8 cellular contexts compared by ENCODE assay signal in genomic region chr1:31644560-31645273, GRCh38. TPM values are rescaled to one million over a fixed set of nuclear protein-coding genes. Genes with fewer than 3 reads are reported as not detected.
A peak's percentile ranks its signal among the peaks of the same experiment; 100 is the strongest.
DNase-seq lines count a peak whose midpoint lies in the region; ATAC-seq and TF ChIP-seq lines count a peak whose summit lies in the region.

TSS of gene PEF1 (minus strand) at chr1:31644876. CDS start at chr1:31644864, 12 bp downstream.

- H3K4me1 ChIP-seq in left ventricle myocardium inferior = peaks cover 83% of the 10 kb centered on the region

- TF ChIP-seq CTCF in left ventricle myocardium inferior (IDR thresholded peaks at IDR 0.05; ENCODE audit: borderline replicate concordance) = no peak
- no peak for TF ChIP-seq CTCF in progenitor cell of endocrine pancreas (IDR thresholded peaks at IDR 0.05; ENCODE audit: unreplicated experiment)

- DNase-seq in NCI-H187 (lab: John Stamatoyannopoulos, UW) (peak; percentile 96 to 99), T-helper 2 cell (peak; percentile 98 to 99 (median 98)), left ventricle myocardium inferior (peak; percentile 99), progenitor cell of endocrine pancreas (ENCODE audit: low spot score, unreplicated experiment) (peak; percentile 100), ureter (ENCODE audit: low spot score) (peak; percentile 99)

- no peaks in the 10 kb centered on the region for H3K9me3 ChIP-seq in left ventricle myocardium inferior (replicated peaks)

- peak; percentile 89 for ATAC-seq in HG02885 (IDR thresholded peaks at IDR 0.05; ENCODE audit: poor library complexity, unreplicated experiment)

- peaks cover 18% of the 10 kb centered on the region for H3K4me1 Mint-ChIP-seq in progenitor cell of endocrine pancreas (ENCODE audit: low read depth)

- intact Hi-C loops in left ventricle myocardium inferior (cut with micrococcal nuclease) = no loop called here

- peak within 1 kb of the TSS; percentile 77 for H3K4me3 ChIP-seq in left ventricle myocardium inferior

- H3K4me3 Mint-ChIP-seq in progenitor cell of endocrine pancreas (ENCODE audit: low read depth) = peak within 1 kb of the TSS; percentile 94

- H3K36me3 Mint-ChIP-seq in progenitor cell of endocrine pancreas (ENCODE audit: insufficient read depth) = no peaks in the 10 kb centered on the region

- no peaks in the 10 kb centered on the region for H3K27me3 ChIP-seq in left ventricle myocardium inferior (ENCODE audit: low read depth)

- no peaks in the 10 kb centered on the region for H3K27me3 Mint-ChIP-seq in progenitor cell of endocrine pancreas

- H3K36me3 ChIP-seq in left ventricle myocardium inferior = no peaks in the 10 kb centered on the region

- TF ChIP-seq POLR2A in GM15510 (IDR thresholded peaks at IDR 0.05; ENCODE audit: borderline replicate concordance, extremely low read depth, insufficient read length) = peak; percentile 60

- H3K27ac ChIP-seq in angular gyrus (ENCODE audit: low read depth, low read length) (peak within 1 kb of the TSS; percentile 98), left ventricle myocardium inferior (replicated peaks) (peak within 1 kb of the TSS; percentile 95)

- H3K9me3 Mint-ChIP-seq in progenitor cell of endocrine pancreas (ENCODE audit: low read depth) = no peaks in the 10 kb centered on the region

- peak within 1 kb of the TSS; percentile 100 for H3K27ac Mint-ChIP-seq in progenitor cell of endocrine pancreas

RNA-seq across cellular contexts. Expression of gene PEF1, which starts in this region (rescaled TPM):
- 36.4 TPM for total RNA-seq in left ventricle myocardium inferior
- 39.1 and 42.8 TPM in 2 replicates for total RNA-seq in progenitor cell of endocrine pancreas
- 76.9 TPM for total RNA-seq in ureter

Comparison
In these comparisons a context has a peak if more than half of its experiments do, and no peak if none do; other contexts are left out.
1. Peak in every context shown above with its lines: DNase-seq, ATAC-seq, H3K4me3 ChIP-seq and H3K27ac ChIP-seq.